ENCODE assay signal across 28 cellular contexts in genomic region chr13:26816876-26817275, GRCh38. TPM values are rescaled to one million over a fixed set of nuclear protein-coding genes. Genes with fewer than 3 reads are reported as not detected.
"Had no signal": no experiment of that assay in that cellular context is flagged by ENCODE, and none has a peak within 500 bp of the region (broad histone marks: within the 10 kb centered on the region; RNA-seq: fewer than 3 reads in every experiment).

No MANE protein-coding gene starts in this region.

- H3K4me1 Mint-ChIP-seq: naive thymus-derived CD8-positive, alpha-beta T cell; stimulated activated effector memory CD8-positive, alpha-beta T cell treated with anti-CD3 and anti-CD28 coated beads, Interleukin-12 subunit alpha, Interleukin-12 subunit beta, amount 100 ng/mL, for 72 hours had no signal

- DNase-seq: cerebellar nuclear complex; dorsolateral prefrontal cortex; effector CD4-positive, alpha-beta T cell; foreskin keratinocyte; glutamatergic neuron; heart right ventricle; hippocampal formation; kidney glomerular epithelial cell; left colon; left ventricle myocardium superior; lower lobe of right lung; naive thymus-derived CD8-positive, alpha-beta T cell; pancreas; stimulated activated CD4-positive, alpha-beta T cell treated with anti-CD3 and anti-CD28 coated beads, Interleukin-2, amount 100 ng/mL, for 24 hours; stimulated activated CD4-positive, alpha-beta T cell treated with anti-CD3 and anti-CD28 coated beads, Interleukin-4, amount 100 ng/mL, for 24 hours; stimulated activated naive CD4-positive, alpha-beta T cell treated with Interleukin-2 at 50 U/mL for 16 hours; stomach; thyroid gland; trophoblast cell had no signal

- H3K36me3 ChIP-seq: heart right ventricle, lower lobe of right lung, neutrophil, pancreas, stomach, thyroid gland had no signal

- H3K4me1 ChIP-seq: foreskin keratinocyte, lower lobe of right lung, pancreas, stomach, thyroid gland had no signal

- H3K9me3 ChIP-seq: heart right ventricle, lower lobe of right lung, neutrophil, pancreas, stomach, thyroid gland had no signal

- H3K4me3 ChIP-seq: dorsolateral prefrontal cortex, heart right ventricle, lower lobe of right lung, pancreas, stomach, thyroid gland had no signal

- H3K27ac Mint-ChIP-seq: naive thymus-derived CD8-positive, alpha-beta T cell; stimulated activated effector memory CD8-positive, alpha-beta T cell treated with anti-CD3 and anti-CD28 coated beads, Interleukin-12 subunit alpha, Interleukin-12 subunit beta, amount 100 ng/mL, for 72 hours had no signal

- H3K36me3 Mint-ChIP-seq: naive thymus-derived CD8-positive, alpha-beta T cell; stimulated activated effector memory CD8-positive, alpha-beta T cell treated with anti-CD3 and anti-CD28 coated beads, Interleukin-12 subunit alpha, Interleukin-12 subunit beta, amount 100 ng/mL, for 72 hours had no signal

- ATAC-seq: esophagus mucosa; foreskin keratinocyte; heart right ventricle; left colon; left ventricle myocardium superior; lower lobe of right lung; naive thymus-derived CD8-positive, alpha-beta T cell; pancreas; sciatic nerve; stimulated activated effector memory CD8-positive, alpha-beta T cell treated with anti-CD3 and anti-CD28 coated beads, Interleukin-12 subunit alpha, Interleukin-12 subunit beta, amount 100 ng/mL, for 72 hours had no signal

- H3K9me3 Mint-ChIP-seq: naive thymus-derived CD8-positive, alpha-beta T cell; stimulated activated effector memory CD8-positive, alpha-beta T cell treated with anti-CD3 and anti-CD28 coated beads, Interleukin-12 subunit alpha, Interleukin-12 subunit beta, amount 100 ng/mL, for 72 hours had no signal

- H3K4me3 Mint-ChIP-seq: naive thymus-derived CD8-positive, alpha-beta T cell; stimulated activated effector memory CD8-positive, alpha-beta T cell treated with anti-CD3 and anti-CD28 coated beads, Interleukin-12 subunit alpha, Interleukin-12 subunit beta, amount 100 ng/mL, for 72 hours had no signal

- H3K27me3 ChIP-seq: dorsolateral prefrontal cortex, foreskin keratinocyte, neutrophil, pancreas, thyroid gland had no signal

RNA-seq across cellular contexts. Expression of gene GPR12, which starts 56.3 kb away (rescaled TPM):
- total RNA-seq: fibroblast of lung, foreskin keratinocyte, lower lobe of right lung, mesenteric fat pad, myocyte, pancreas, skeletal muscle tissue, urinary bladder had no signal
